Comparison of ENCODE assay signal across 1 cellular context in the genomic region with DNA sequence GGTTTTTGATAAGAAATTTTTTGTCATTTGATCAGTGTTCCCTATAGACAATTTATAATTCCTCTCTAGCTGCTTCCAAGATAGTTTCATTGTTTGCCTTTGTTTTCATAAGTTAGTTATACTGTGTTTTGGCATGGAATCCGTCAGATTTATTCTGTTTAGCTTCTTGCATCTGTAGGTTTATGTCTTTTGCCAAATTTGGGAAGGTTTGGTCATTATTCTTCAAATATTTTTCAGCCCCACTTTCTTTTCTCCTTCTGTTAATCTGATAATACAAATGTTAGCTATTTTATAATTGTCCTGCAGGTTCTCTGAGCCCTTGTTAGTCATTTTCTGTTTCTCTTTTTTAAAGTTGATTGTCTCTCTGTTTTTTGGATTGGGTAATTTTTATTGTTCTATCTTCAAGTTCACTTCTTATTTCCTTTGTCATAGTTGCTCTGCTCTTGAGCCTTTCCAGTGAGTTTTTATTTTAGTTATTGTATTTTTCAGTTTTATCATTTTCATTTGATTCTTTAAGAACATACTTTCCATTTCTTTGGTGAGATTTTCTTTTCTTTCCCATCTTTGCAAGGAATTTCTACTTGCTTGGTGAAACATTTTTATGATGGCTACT.
TF ChIP-seq lines count a peak whose summit lies in the region.

No MANE protein-coding gene starts in this region.

TF ChIP-seq in K562, 482 proteins besides CTCF, POLR2A, EP300 and RAD21:
- TF ChIP-seq TRIM24 (IDR thresholded peaks at IDR 0.05) (peak in 1 of 2 experiments; percentile 25; a peak in 1 of 4 replicates), TRIM28 (IDR thresholded peaks at IDR 0.05) (peak; percentile 61; the same call in 1 of the 2 replicates), IRF2 (CRISPR knock-in tag; IDR thresholded peaks at IDR 0.05) (no peak)
- TF ChIP-seq, protein P1, sequence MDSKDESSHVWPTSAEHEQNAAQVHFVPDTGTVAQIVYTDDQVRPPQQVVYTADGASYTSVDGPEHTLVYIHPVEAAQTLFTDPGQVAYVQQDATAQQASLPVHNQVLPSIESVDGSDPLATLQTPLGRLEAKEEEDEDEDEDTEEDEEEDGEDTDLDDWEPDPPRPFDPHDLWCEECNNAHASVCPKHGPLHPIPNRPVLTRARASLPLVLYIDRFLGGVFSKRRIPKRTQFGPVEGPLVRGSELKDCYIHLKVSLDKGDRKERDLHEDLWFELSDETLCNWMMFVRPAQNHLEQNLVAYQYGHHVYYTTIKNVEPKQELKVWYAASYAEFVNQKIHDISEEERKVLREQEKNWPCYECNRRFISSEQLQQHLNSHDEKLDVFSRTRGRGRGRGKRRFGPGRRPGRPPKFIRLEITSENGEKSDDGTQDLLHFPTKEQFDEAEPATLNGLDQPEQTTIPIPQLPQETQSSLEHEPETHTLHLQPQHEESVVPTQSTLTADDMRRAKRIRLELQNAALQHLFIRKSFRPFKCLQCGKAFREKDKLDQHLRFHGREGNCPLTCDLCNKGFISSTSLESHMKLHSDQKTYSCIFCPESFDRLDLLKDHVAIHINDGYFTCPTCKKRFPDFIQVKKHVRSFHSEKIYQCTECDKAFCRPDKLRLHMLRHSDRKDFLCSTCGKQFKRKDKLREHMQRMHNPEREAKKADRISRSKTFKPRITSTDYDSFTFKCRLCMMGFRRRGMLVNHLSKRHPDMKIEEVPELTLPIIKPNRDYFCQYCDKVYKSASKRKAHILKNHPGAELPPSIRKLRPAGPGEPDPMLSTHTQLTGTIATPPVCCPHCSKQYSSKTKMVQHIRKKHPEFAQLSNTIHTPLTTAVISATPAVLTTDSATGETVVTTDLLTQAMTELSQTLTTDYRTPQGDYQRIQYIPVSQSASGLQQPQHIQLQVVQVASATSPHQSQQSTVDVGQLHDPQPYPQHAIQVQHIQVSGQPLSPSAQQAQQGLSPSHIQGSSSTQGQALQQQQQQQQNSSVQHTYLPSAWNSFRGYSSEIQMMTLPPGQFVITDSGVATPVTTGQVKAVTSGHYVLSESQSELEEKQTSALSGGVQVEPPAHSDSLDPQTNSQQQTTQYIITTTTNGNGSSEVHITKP (IDR thresholded peaks at IDR 0.05; ENCODE audit: partially characterized antibody) = no peak
